Comparison of ENCODE assay signal across 40 cellular contexts in the genomic region with DNA sequence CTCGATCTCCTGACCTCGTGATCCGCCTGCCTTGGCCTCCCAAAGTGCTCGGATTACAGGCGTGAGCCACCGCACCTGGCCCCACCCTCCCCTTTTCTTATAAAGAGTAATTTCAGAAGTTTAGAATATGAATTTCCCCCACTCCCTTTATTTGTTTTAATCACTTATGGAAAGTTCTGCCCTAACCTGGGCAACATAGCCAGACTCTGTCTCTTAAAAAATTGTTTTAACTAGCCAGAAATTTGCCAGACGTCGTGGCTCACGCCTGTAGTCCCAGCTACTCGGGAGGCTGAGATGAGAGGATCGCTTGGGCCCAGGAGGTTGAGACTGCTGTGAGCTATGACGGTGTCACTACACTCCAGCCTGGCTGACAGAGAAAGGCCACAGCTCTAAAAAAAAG.
"Had no signal": no experiment of that assay in that cellular context is flagged by ENCODE, and none has a peak within 500 bp of the region (broad histone marks: within the 10 kb centered on the region; RNA-seq: fewer than 3 reads in every experiment).

No MANE protein-coding gene starts in this region.

- H3K27me3 ChIP-seq: adrenal gland, ascending aorta, body of pancreas, brain microvascular endothelial cell, breast epithelium, cardiac muscle cell had no signal

- FAIRE-seq: astrocyte, bronchial epithelial cell had no signal

- H3K27ac Mint-ChIP-seq: activated naive CD4-positive, alpha-beta T cell treated with anti-CD3 and anti-CD28 coated beads for 36 hours; activated naive CD4-positive, alpha-beta T cell treated with anti-CD3 and anti-CD28 coated beads, Interleukin-2, amount 10 ng/mL, durations not matched to agents 7 days and 5 days; activated naive CD4-positive, alpha-beta T cell treated with anti-CD3 and anti-CD28 coated beads, Interleukin-2, amount 50 U/mL, for 24 hours; activated naive CD4-positive, alpha-beta T cell treated with anti-CD3 and anti-CD28 coated beads, Interleukin-2, amount 50 U/mL, for 72 hours; activated naive CD8-positive, alpha-beta T cell; activated naive CD8-positive, alpha-beta T cell treated with anti-CD3 and anti-CD28 coated beads for 36 hours; activated naive CD8-positive, alpha-beta T cell treated with anti-CD3 and anti-CD28 coated beads, Interleukin-2, amount 10 ng/mL, durations not matched to agents 7 days and 5 days; activated naive CD8-positive, alpha-beta T cell treated with anti-CD3 and anti-CD28 coated beads, Interleukin-2, amount 50 U/mL, for 24 hours; activated T-cell treated with anti-CD3 and anti-CD28 coated beads, Interleukin-2, amount 50 U/mL, for 24 hours; activated T-cell treated with anti-CD3 and anti-CD28 coated beads, Interleukin-2, amount 50 U/mL, for 72 hours; activated T-helper 1 cell treated with anti-CD3 and anti-CD28 coated beads, Interleukin-12 subunit alpha, Interleukin-12 subunit beta, Interleukin-2, Interleukin-4 antibody, amounts not matched to agents 30 ng/mL and 10 ng/mL and 1 ng/mL, durations not matched to agents 14 hours and 24 hours and 36 hours; activated T-helper 17 cell treated with anti-CD3 and anti-CD28 coated beads, Interleukin-2, amount 50 U/mL, for 72 hours; activated T-helper 2 cell treated with anti-CD3 and anti-CD28 coated beads, Interferon-gamma antibody, Interleukin-2, Interleukin-4, amounts not matched to agents 10 μg/mL and 5 μg/mL and 100 μg/mL, durations not matched to agents 14 hours and 24 hours and 36 hours had no signal

- H3K9me3 ChIP-seq: adrenal gland, ascending aorta, body of pancreas, breast epithelium had no signal

- H3K36me3 ChIP-seq: adrenal gland, ascending aorta, brain microvascular endothelial cell, breast epithelium, cardiac muscle cell had no signal

- H3K4me1 Mint-ChIP-seq: activated naive CD4-positive, alpha-beta T cell treated with anti-CD3 and anti-CD28 coated beads, Interleukin-2, amount 10 ng/mL, durations not matched to agents 7 days and 5 days; activated naive CD4-positive, alpha-beta T cell treated with anti-CD3 and anti-CD28 coated beads, Interleukin-2, amount 50 U/mL, for 24 hours; activated naive CD8-positive, alpha-beta T cell treated with anti-CD3 and anti-CD28 coated beads for 36 hours; activated naive CD8-positive, alpha-beta T cell treated with anti-CD3 and anti-CD28 coated beads, Interleukin-2, amount 10 ng/mL, durations not matched to agents 7 days and 5 days; activated naive CD8-positive, alpha-beta T cell treated with anti-CD3 and anti-CD28 coated beads, Interleukin-2, amount 50 U/mL, for 24 hours; activated T-helper 17 cell treated with anti-CD3 and anti-CD28 coated beads, Interleukin-2, amount 50 U/mL, for 72 hours; central memory CD8-positive, alpha-beta T cell had no signal

- H3K4me3 ChIP-seq: adrenal gland, ascending aorta, body of pancreas, breast epithelium, cardiac muscle cell had no signal

- H3K4me3 Mint-ChIP-seq: activated naive CD4-positive, alpha-beta T cell treated with anti-CD3 and anti-CD28 coated beads for 36 hours; activated naive CD4-positive, alpha-beta T cell treated with anti-CD3 and anti-CD28 coated beads, Interleukin-2, amount 10 ng/mL, durations not matched to agents 7 days and 5 days; activated naive CD4-positive, alpha-beta T cell treated with anti-CD3 and anti-CD28 coated beads, Interleukin-2, amount 50 U/mL, for 24 hours; activated naive CD8-positive, alpha-beta T cell; activated naive CD8-positive, alpha-beta T cell treated with anti-CD3 and anti-CD28 coated beads for 36 hours; activated naive CD8-positive, alpha-beta T cell treated with anti-CD3 and anti-CD28 coated beads, Interleukin-2, amount 10 ng/mL, durations not matched to agents 7 days and 5 days; activated naive CD8-positive, alpha-beta T cell treated with anti-CD3 and anti-CD28 coated beads, Interleukin-2, amount 50 U/mL, for 24 hours; activated T-cell treated with anti-CD3 and anti-CD28 coated beads, Interleukin-2, amount 50 U/mL, for 24 hours; activated T-cell treated with anti-CD3 and anti-CD28 coated beads, Interleukin-2, amount 50 U/mL, for 4 hours; activated T-cell treated with anti-CD3 and anti-CD28 coated beads, Interleukin-2, amount 50 U/mL, for 72 hours; activated T-helper 1 cell treated with anti-CD3 and anti-CD28 coated beads, Interleukin-12 subunit alpha, Interleukin-12 subunit beta, Interleukin-2, Interleukin-4 antibody, amounts not matched to agents 30 ng/mL and 10 ng/mL and 1 ng/mL, durations not matched to agents 14 hours and 24 hours and 36 hours; activated T-helper 17 cell treated with anti-CD3 and anti-CD28 coated beads, Interleukin-2, amount 50 U/mL, for 72 hours; brain; central memory CD8-positive, alpha-beta T cell had no signal

- DNase-seq: activated effector memory CD4-positive, alpha-beta T cell treated with anti-CD3 and anti-CD28 coated beads, Interleukin-2, amount 50 U/mL, for 16 hours; activated effector memory CD4-positive, alpha-beta T cell treated with Interleukin-2 at 50 U/mL for 16 hours; activated gamma-delta T cell; activated gamma-delta T cell treated with Interleukin-2 at 50 U/mL for 16 hours; activated naive CD4-positive, alpha-beta T cell; activated naive CD4-positive, alpha-beta T cell treated with anti-CD3 and anti-CD28 coated beads for 36 hours; activated naive CD4-positive, alpha-beta T cell treated with anti-CD3 and anti-CD28 coated beads, Interleukin-2, amount 10 ng/mL, durations not matched to agents 7 days and 5 days; activated naive CD4-positive, alpha-beta T cell treated with anti-CD3 and anti-CD28 coated beads, Interleukin-2, amount 50 U/mL, for 16 hours; activated naive CD4-positive, alpha-beta T cell treated with Interleukin-2 at 50 U/mL for 16 hours; activated naive CD8-positive, alpha-beta T cell treated with anti-CD3 and anti-CD28 coated beads for 36 hours; activated naive CD8-positive, alpha-beta T cell treated with anti-CD3 and anti-CD28 coated beads, Interleukin-2, amount 10 ng/mL, durations not matched to agents 7 days and 5 days; activated naive CD8-positive, alpha-beta T cell treated with anti-CD3 and anti-CD28 coated beads, Interleukin-2, amount 50 U/mL, for 24 hours; activated T-cell treated with anti-CD3 and anti-CD28 coated beads, Interleukin-2, amount 50 U/mL, for 1 hour; activated T-cell treated with anti-CD3 and anti-CD28 coated beads, Interleukin-2, amount 50 U/mL, for 24 hours; activated T-cell treated with anti-CD3 and anti-CD28 coated beads, Interleukin-2, amount 50 U/mL, for 4 hours; activated T-cell treated with anti-CD3 and anti-CD28 coated beads, Interleukin-2, amount 50 U/mL, for 48 hours; activated T-cell treated with anti-CD3 and anti-CD28 coated beads, Interleukin-2, amount 50 U/mL, for 72 hours; adrenal gland; amniotic stem cell; amygdala; anterior cingulate cortex; aorta; body of pancreas; brain microvascular endothelial cell; caudate nucleus; central memory CD4-positive, alpha-beta T cell; cerebellar nuclear complex had no signal

- H3K36me3 Mint-ChIP-seq: activated naive CD4-positive, alpha-beta T cell treated with anti-CD3 and anti-CD28 coated beads, Interleukin-2, amount 10 ng/mL, durations not matched to agents 7 days and 5 days; activated naive CD4-positive, alpha-beta T cell treated with anti-CD3 and anti-CD28 coated beads, Interleukin-2, amount 50 U/mL, for 24 hours; activated naive CD4-positive, alpha-beta T cell treated with anti-CD3 and anti-CD28 coated beads, Interleukin-2, amount 50 U/mL, for 72 hours; activated naive CD8-positive, alpha-beta T cell; activated naive CD8-positive, alpha-beta T cell treated with anti-CD3 and anti-CD28 coated beads for 36 hours; activated naive CD8-positive, alpha-beta T cell treated with anti-CD3 and anti-CD28 coated beads, Interleukin-2, amount 10 ng/mL, durations not matched to agents 7 days and 5 days; brain had no signal

- H3K9me3 Mint-ChIP-seq: activated naive CD4-positive, alpha-beta T cell treated with anti-CD3 and anti-CD28 coated beads for 36 hours; activated naive CD4-positive, alpha-beta T cell treated with anti-CD3 and anti-CD28 coated beads, Interleukin-2, amount 10 ng/mL, durations not matched to agents 7 days and 5 days; activated naive CD4-positive, alpha-beta T cell treated with anti-CD3 and anti-CD28 coated beads, Interleukin-2, amount 50 U/mL, for 24 hours; activated naive CD4-positive, alpha-beta T cell treated with anti-CD3 and anti-CD28 coated beads, Interleukin-2, amount 50 U/mL, for 72 hours; activated naive CD8-positive, alpha-beta T cell treated with anti-CD3 and anti-CD28 coated beads for 36 hours; activated naive CD8-positive, alpha-beta T cell treated with anti-CD3 and anti-CD28 coated beads, Interleukin-2, amount 10 ng/mL, durations not matched to agents 7 days and 5 days; activated naive CD8-positive, alpha-beta T cell treated with anti-CD3 and anti-CD28 coated beads, Interleukin-2, amount 50 U/mL, for 24 hours; activated T-cell treated with anti-CD3 and anti-CD28 coated beads, Interleukin-2, amount 50 U/mL, for 24 hours; activated T-cell treated with anti-CD3 and anti-CD28 coated beads, Interleukin-2, amount 50 U/mL, for 4 hours; activated T-cell treated with anti-CD3 and anti-CD28 coated beads, Interleukin-2, amount 50 U/mL, for 72 hours; activated T-helper 1 cell treated with anti-CD3 and anti-CD28 coated beads, Interleukin-12 subunit alpha, Interleukin-12 subunit beta, Interleukin-2, Interleukin-4 antibody, amounts not matched to agents 30 ng/mL and 10 ng/mL and 1 ng/mL, durations not matched to agents 14 hours and 24 hours and 36 hours; activated T-helper 17 cell treated with anti-CD3 and anti-CD28 coated beads, Interleukin-2, amount 50 U/mL, for 72 hours; activated T-helper 2 cell treated with anti-CD3 and anti-CD28 coated beads, Interferon-gamma antibody, Interleukin-2, Interleukin-4, amounts not matched to agents 10 μg/mL and 5 μg/mL and 100 μg/mL, durations not matched to agents 14 hours and 24 hours and 36 hours; brain; central memory CD8-positive, alpha-beta T cell had no signal

- ATAC-seq: activated naive CD4-positive, alpha-beta T cell treated with anti-CD3 and anti-CD28 coated beads, Interleukin-2, amount 50 U/mL, for 72 hours; activated naive CD8-positive, alpha-beta T cell treated with anti-CD3 and anti-CD28 coated beads, Interleukin-2, amount 50 U/mL, for 24 hours; activated T-cell treated with anti-CD3 and anti-CD28 coated beads, Interleukin-2, amount 50 U/mL, for 4 hours; activated T-cell treated with anti-CD3 and anti-CD28 coated beads, Interleukin-2, amount 50 U/mL, for 72 hours; activated T-helper 17 cell treated with anti-CD3 and anti-CD28 coated beads, Interleukin-2, amount 50 U/mL, for 72 hours; body of pancreas had no signal

- H3K4me1 ChIP-seq: adrenal gland, ascending aorta, body of pancreas, breast epithelium had no signal

- H3K27me3 Mint-ChIP-seq: activated naive CD4-positive, alpha-beta T cell treated with anti-CD3 and anti-CD28 coated beads, Interleukin-2, amount 50 U/mL, for 24 hours; activated naive CD8-positive, alpha-beta T cell; brain; central memory CD8-positive, alpha-beta T cell had no signal

- H3K27ac ChIP-seq: adrenal gland, ascending aorta, body of pancreas, brain microvascular endothelial cell, breast epithelium, cardiac muscle cell had no signal
